In genomic region chr1:12053752-12054548, GRCh38 we compare ENCODE assay signal across 15 cellular contexts. TPM values are rescaled to one million over a fixed set of nuclear protein-coding genes. Genes with fewer than 3 reads are reported as not detected.
A peak's percentile ranks its signal among the peaks of the same experiment; 100 is the strongest.
DNase-seq lines count a peak whose midpoint lies in the region; ATAC-seq and TF ChIP-seq lines count a peak whose summit lies in the region.
"Had no signal": no experiment of that assay in that cellular context is flagged by ENCODE, and none has a peak within 500 bp of the region (broad histone marks: within the 10 kb centered on the region; RNA-seq: fewer than 3 reads in every experiment).

No MANE protein-coding gene starts in this region.

- peaks cover 5% of the 10 kb centered on the region for H3F3A ChIP-seq in neural progenitor cell (ENCODE audit: low read depth)

- no peak overlapping the region for H3K27ac ChIP-seq in neural progenitor cell
- H3K27ac ChIP-seq: prostate gland had no signal

- H3K4me1 ChIP-seq in neural progenitor cell, result peaks cover 6% of the 10 kb centered on the region
- H3K4me1 ChIP-seq: prostate gland had no signal

- peaks cover 6% of the 10 kb centered on the region for H3K27me3 Mint-ChIP-seq in activated CD4-positive, alpha-beta T cell treated with anti-CD3 and anti-CD28 coated beads for 36 hours
- H3K27me3 Mint-ChIP-seq in neural progenitor cell (ENCODE audit: insufficient read depth, low read depth), result peaks cover 10% of the 10 kb centered on the region
- H3K27me3 Mint-ChIP-seq: CD4-positive, CD25-positive, alpha-beta regulatory T cell had no signal

- H3K27ac Mint-ChIP-seq in activated CD4-positive, alpha-beta T cell treated with anti-CD3 and anti-CD28 coated beads for 36 hours, result peak overlapping the region; percentile 72
- H3K27ac Mint-ChIP-seq in neural progenitor cell, result peak overlapping the region; percentile 87
- H3K27ac Mint-ChIP-seq: WTC11 had no signal

- peak; percentile 42 for DNase-seq in activated CD4-positive, alpha-beta T cell treated with anti-CD3 and anti-CD28 coated beads for 36 hours
- no peak for DNase-seq in activated CD4-positive, alpha-beta T cell treated with anti-CD3 and anti-CD28 coated beads, Interleukin-2, amount 50 U/mL, for 1 hour
- DNase-seq in NCI-H226 (peak; percentile 26), neural progenitor cell (ENCODE audit: low spot score) (no peak), SIG-M5 treated with dmso at 0.1 percent for 504 hours (lab: John Stamatoyannopoulos, UW; ENCODE audit: unreplicated experiment) (no peak), SKM-1 treated with dmso at 0.1 percent for 144 hours (lab: John Stamatoyannopoulos, UW; ENCODE audit: unreplicated experiment) (no peak)
- DNase-seq in activated effector memory CD4-positive, alpha-beta T cell treated with anti-CD3 and anti-CD28 coated beads, Interleukin-2, amount 50 U/mL, for 16 hours, result no peak
- DNase-seq: amniotic stem cell; CD4-positive, CD25-positive, alpha-beta regulatory T cell; kidney; NCI-H1694 treated with DMSO at 0.1 percent for 48 hours; NCI-H510A had no signal

- H3K4me3 ChIP-seq in neural progenitor cell, result no peak overlapping the region
- H3K4me3 ChIP-seq: prostate gland had no signal

- no peak overlapping the region for H3K9ac ChIP-seq in neural progenitor cell

- no peaks in the 10 kb centered on the region for H3K36me3 ChIP-seq in neural progenitor cell
- H3K36me3 ChIP-seq: prostate gland had no signal

- no peaks in the 10 kb centered on the region for H3K79me2 ChIP-seq in neural progenitor cell (ENCODE audit: low read depth)

- no peak for TF ChIP-seq CTCF in neural progenitor cell (IDR thresholded peaks at IDR 0.05)

- H2AFZ ChIP-seq in neural progenitor cell (replicated peaks), result no peak overlapping the region

- peak; percentile 12 for TF ChIP-seq POLR2A in GM18505 (IDR thresholded peaks at IDR 0.05; ENCODE audit: borderline replicate concordance, extremely low read depth, insufficient read depth, insufficient read length)

- H3K9me3 ChIP-seq in neural progenitor cell (ENCODE audit: low read depth), result no peaks in the 10 kb centered on the region
- H3K9me3 ChIP-seq: prostate gland had no signal

- peaks cover 65% of the 10 kb centered on the region for H3K4me1 Mint-ChIP-seq in activated CD4-positive, alpha-beta T cell treated with anti-CD3 and anti-CD28 coated beads for 36 hours
- H3K4me1 Mint-ChIP-seq in neural progenitor cell, result peaks cover 21% of the 10 kb centered on the region

- no peak overlapping the region for H3K4me2 ChIP-seq in neural progenitor cell

- H3K36me3 Mint-ChIP-seq in activated CD4-positive, alpha-beta T cell treated with anti-CD3 and anti-CD28 coated beads for 36 hours (ENCODE audit: low read depth), result no peaks in the 10 kb centered on the region
- no peaks in the 10 kb centered on the region for H3K36me3 Mint-ChIP-seq in neural progenitor cell
- H3K36me3 Mint-ChIP-seq: CD4-positive, CD25-positive, alpha-beta regulatory T cell; WTC11 had no signal

- POLR2A ChIA-PET in activated CD4-positive, alpha-beta T cell treated with anti-CD3 and anti-CD28 coated beads for 36 hours (lab: Charles Lee), result no interaction called here

- H4K20me1 ChIP-seq in neural progenitor cell (ENCODE audit: low read depth), result no peaks in the 10 kb centered on the region

- CTCF ChIA-PET in activated CD4-positive, alpha-beta T cell treated with anti-CD3 and anti-CD28 coated beads for 36 hours (lab: Charles Lee), result no interaction called here

- peak; percentile 36 for ATAC-seq in activated CD4-positive, alpha-beta T cell treated with anti-CD3 and anti-CD28 coated beads for 36 hours
- ATAC-seq in GM18505 (IDR thresholded peaks at IDR 0.05; ENCODE audit: unreplicated experiment), result no peak

- no peaks in the 10 kb centered on the region for H3K9me3 Mint-ChIP-seq in activated CD4-positive, alpha-beta T cell treated with anti-CD3 and anti-CD28 coated beads for 36 hours (ENCODE audit: low read depth)
- H3K9me3 Mint-ChIP-seq in neural progenitor cell, result no peaks in the 10 kb centered on the region
- H3K9me3 Mint-ChIP-seq: CD4-positive, CD25-positive, alpha-beta regulatory T cell had no signal

- H3K4me3 Mint-ChIP-seq in activated CD4-positive, alpha-beta T cell treated with anti-CD3 and anti-CD28 coated beads for 36 hours, result no peak overlapping the region
- no peak overlapping the region for H3K4me3 Mint-ChIP-seq in neural progenitor cell
- H3K4me3 Mint-ChIP-seq: WTC11 had no signal

- no peaks in the 10 kb centered on the region for H3K27me3 ChIP-seq in neural progenitor cell

- intact Hi-C loops in activated CD4-positive, alpha-beta T cell treated with anti-CD3 and anti-CD28 coated beads for 36 hours (cut with DNase I, micrococcal nuclease), result no loop called here

RNA-seq across cellular contexts. Expression of gene TNFRSF8, which starts 9.2 kb away (rescaled TPM):
- total RNA-seq in activated CD4-positive, alpha-beta T cell treated with anti-CD3 and anti-CD28 coated beads for 36 hours, result 10 to 100 TPM; 15.7 to 16.3 TPM
- total RNA-seq in neural progenitor cell (ENCODE audit: low replicate concordance), result not detected in 2 replicates

RNA-seq across cellular contexts. Expression of gene MIIP, which starts 34.7 kb away (rescaled TPM):
- total RNA-seq in activated CD4-positive, alpha-beta T cell treated with anti-CD3 and anti-CD28 coated beads for 36 hours, result 10 to 100 TPM; 30.2 to 31.5 TPM
- total RNA-seq in neural progenitor cell (ENCODE audit: low replicate concordance), result 26.3 and 83.4 TPM in 2 replicates

Comparison
In these comparisons a context has a peak if more than half of its experiments do, and no peak if none do; other contexts are left out.
1. DNase-seq: peak in activated CD4-positive, alpha-beta T cell treated with anti-CD3 and anti-CD28 coated beads for 36 hours (single experiment) and NCI-H226 (single experiment); none in activated CD4-positive, alpha-beta T cell treated with anti-CD3 and anti-CD28 coated beads, Interleukin-2, amount 50 U/mL, for 1 hour (single experiment), neural progenitor cell (single experiment), SIG-M5 treated with dmso at 0.1 percent for 504 hours (single experiment), activated effector memory CD4-positive, alpha-beta T cell treated with anti-CD3 and anti-CD28 coated beads, Interleukin-2, amount 50 U/mL, for 16 hours (single experiment) and SKM-1 treated with dmso at 0.1 percent for 144 hours (single experiment).
2. RNA of gene TNFRSF8, which starts 9.2 kb away (total RNA-seq): 15.7 to 16.3 TPM in activated CD4-positive, alpha-beta T cell treated with anti-CD3 and anti-CD28 coated beads for 36 hours; not detected in neural progenitor cell; every median in the first group is over 10 times any median in the second.